ENCODE assay signal across 1 cellular context in genomic region chr18:79442508-79443221, GRCh38.
TF ChIP-seq lines count a peak whose summit lies in the region.

No MANE protein-coding gene starts in this region.

TF ChIP-seq in GM12878, 131 proteins besides CTCF, POLR2A, EP300 and RAD21:
- TF ChIP-seq HDAC6 (IDR thresholded peaks at IDR 0.05; ENCODE audit: unreplicated experiment) (no peak), MEF2A (IDR thresholded peaks at IDR 0.05; ENCODE audit: insufficient read depth, low read depth, low read length) (no peak), EED (IDR thresholded peaks at IDR 0.05; ENCODE audit: low read depth) (no peak), BHLHE40 (IDR thresholded peaks at IDR 0.05; ENCODE audit: borderline replicate concordance in 1 of 2, low read depth in 2 of 2, low read length in 1 of 2) (peak in 1 of 2 experiments; percentile 34; a peak in 1 of 4 replicates), SRF (IDR thresholded peaks at IDR 0.05; ENCODE audit: low read depth in 2 of 2, low read length in 2 of 2) (no peak), MEF2B (IDR thresholded peaks at IDR 0.05; ENCODE audit: partially characterized antibody, poor library complexity, severe bottlenecking) (peak; percentile 58)
